Comparison of ENCODE assay signal across 1 cellular context in genomic region chr1:240092301-240093119, GRCh38.
A peak's percentile ranks its signal among the peaks of the same experiment; 100 is the strongest.
TF ChIP-seq lines count a peak whose summit lies in the region.

No MANE protein-coding gene starts in this region.

TF ChIP-seq in H1, 55 proteins besides CTCF, POLR2A, EP300 and RAD21 (continued from another document):
- TF ChIP-seq NANOG (IDR thresholded peaks at IDR 0.05; ENCODE audit: insufficient read depth, low read depth, low read length, poor library complexity, severe bottlenecking), result no peak
- TF ChIP-seq RNF2 (IDR thresholded peaks at IDR 0.05; ENCODE audit: borderline replicate concordance, low read depth, low read length, missing control alignments, poor library complexity, severe bottlenecking), result no peak
- TF ChIP-seq TAF7 (optimal IDR thresholded peaks at IDR 0.05; ENCODE audit: borderline replicate concordance, low read depth, low read length), result no peak
- peak; percentile 35 for TF ChIP-seq ASH2L (IDR thresholded peaks at IDR 0.05; ENCODE audit: low read length)
- no peak for TF ChIP-seq CBX8 (IDR thresholded peaks at IDR 0.05; ENCODE audit: borderline replicate concordance, low read depth, low read length)
- TF ChIP-seq CBX5 (IDR thresholded peaks at IDR 0.05; ENCODE audit: low read depth, low read length), result no peak
- TF ChIP-seq SIN3A (conservative IDR thresholded peaks at IDR 0.05 in 1 of 2, IDR thresholded peaks at IDR 0.05 in 1 of 2; ENCODE audit: low read depth in 1 of 2, low read length in 2 of 2), result no peak; a peak in 1 of 4 replicates
- TF ChIP-seq GABPA (IDR thresholded peaks at IDR 0.05; ENCODE audit: borderline replicate concordance, insufficient read depth, low read length), result no peak
- TF ChIP-seq POU5F1 (IDR thresholded peaks at IDR 0.05; ENCODE audit: low read depth, low read length), result no peak
- TF ChIP-seq, protein P1, sequence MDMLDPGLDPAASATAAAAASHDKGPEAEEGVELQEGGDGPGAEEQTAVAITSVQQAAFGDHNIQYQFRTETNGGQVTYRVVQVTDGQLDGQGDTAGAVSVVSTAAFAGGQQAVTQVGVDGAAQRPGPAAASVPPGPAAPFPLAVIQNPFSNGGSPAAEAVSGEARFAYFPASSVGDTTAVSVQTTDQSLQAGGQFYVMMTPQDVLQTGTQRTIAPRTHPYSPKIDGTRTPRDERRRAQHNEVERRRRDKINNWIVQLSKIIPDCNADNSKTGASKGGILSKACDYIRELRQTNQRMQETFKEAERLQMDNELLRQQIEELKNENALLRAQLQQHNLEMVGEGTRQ (IDR thresholded peaks at IDR 0.05; ENCODE audit: low read length), result no peak
- TF ChIP-seq SRF (IDR thresholded peaks at IDR 0.05; ENCODE audit: low read depth, low read length), result no peak
- no peak for TF ChIP-seq HDAC6 (IDR thresholded peaks at IDR 0.05; ENCODE audit: low read depth, low read length)
- no peak for TF ChIP-seq CEBPB (IDR thresholded peaks at IDR 0.05; ENCODE audit: low read depth, low read length)
- TF ChIP-seq CHD1 (IDR thresholded peaks at IDR 0.05; ENCODE audit: low read depth, low read length), result no peak
- TF ChIP-seq, protein P2, sequence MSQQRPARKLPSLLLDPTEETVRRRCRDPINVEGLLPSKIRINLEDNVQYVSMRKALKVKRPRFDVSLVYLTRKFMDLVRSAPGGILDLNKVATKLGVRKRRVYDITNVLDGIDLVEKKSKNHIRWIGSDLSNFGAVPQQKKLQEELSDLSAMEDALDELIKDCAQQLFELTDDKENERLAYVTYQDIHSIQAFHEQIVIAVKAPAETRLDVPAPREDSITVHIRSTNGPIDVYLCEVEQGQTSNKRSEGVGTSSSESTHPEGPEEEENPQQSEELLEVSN (IDR thresholded peaks at IDR 0.05), result no peak
- no peak for TF ChIP-seq PHF8 (conservative IDR thresholded peaks at IDR 0.05; ENCODE audit: low read depth, low read length)
- no peak for TF ChIP-seq TAF1 (IDR thresholded peaks at IDR 0.05; ENCODE audit: low read depth, low read length)
- TF ChIP-seq SAP30 (IDR thresholded peaks at IDR 0.05; ENCODE audit: insufficient read depth, insufficient replicate concordance, low read length), result no peak
- TF ChIP-seq SIX5 (IDR thresholded peaks at IDR 0.05; ENCODE audit: low read depth, low read length), result no peak
- TF ChIP-seq JUND (IDR thresholded peaks at IDR 0.05; ENCODE audit: low read length), result no peak
- no peak for TF ChIP-seq POLR2AphosphoS5 (IDR thresholded peaks at IDR 0.05; ENCODE audit: low read depth, low read length)
- TF ChIP-seq, protein P3, sequence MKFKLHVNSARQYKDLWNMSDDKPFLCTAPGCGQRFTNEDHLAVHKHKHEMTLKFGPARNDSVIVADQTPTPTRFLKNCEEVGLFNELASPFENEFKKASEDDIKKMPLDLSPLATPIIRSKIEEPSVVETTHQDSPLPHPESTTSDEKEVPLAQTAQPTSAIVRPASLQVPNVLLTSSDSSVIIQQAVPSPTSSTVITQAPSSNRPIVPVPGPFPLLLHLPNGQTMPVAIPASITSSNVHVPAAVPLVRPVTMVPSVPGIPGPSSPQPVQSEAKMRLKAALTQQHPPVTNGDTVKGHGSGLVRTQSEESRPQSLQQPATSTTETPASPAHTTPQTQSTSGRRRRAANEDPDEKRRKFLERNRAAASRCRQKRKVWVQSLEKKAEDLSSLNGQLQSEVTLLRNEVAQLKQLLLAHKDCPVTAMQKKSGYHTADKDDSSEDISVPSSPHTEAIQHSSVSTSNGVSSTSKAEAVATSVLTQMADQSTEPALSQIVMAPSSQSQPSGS (IDR thresholded peaks at IDR 0.05; ENCODE audit: low read length), result no peak
- no peak for TF ChIP-seq BACH1 (IDR thresholded peaks at IDR 0.05; ENCODE audit: low read length)
- no peak for TF ChIP-seq BCL11A (IDR thresholded peaks at IDR 0.05; ENCODE audit: low read depth in 2 of 2, low read length in 2 of 2)
- TF ChIP-seq CREB1 (IDR thresholded peaks at IDR 0.05), result no peak
- no peak for TF ChIP-seq TEAD4 (IDR thresholded peaks at IDR 0.05; ENCODE audit: low read depth, low read length)
- TF ChIP-seq KDM1A (IDR thresholded peaks at IDR 0.05; ENCODE audit: borderline replicate concordance, low read length), result no peak
- no peak for TF ChIP-seq MAFK (IDR thresholded peaks at IDR 0.05; ENCODE audit: low read depth, low read length)
- TF ChIP-seq EZH2 (IDR thresholded peaks at IDR 0.05; ENCODE audit: low read depth, low read length, severe bottlenecking), result peak; percentile 53
- no peak for TF ChIP-seq BRCA1 (IDR thresholded peaks at IDR 0.05; ENCODE audit: low read depth, low read length)
- no peak for TF ChIP-seq SP2 (IDR thresholded peaks at IDR 0.05; ENCODE audit: low read length)
- TF ChIP-seq MAX (IDR thresholded peaks at IDR 0.05), result peak; percentile 12; the same call in 1 of the 2 replicates
- TF ChIP-seq NRF1 (IDR thresholded peaks at IDR 0.05; ENCODE audit: low read depth, low read length), result no peak
- no peak for TF ChIP-seq SIRT6 (IDR thresholded peaks at IDR 0.05; ENCODE audit: low read length)
- peak; percentile 23; the same call in 1 of the 2 replicates for TF ChIP-seq RBBP5 (IDR thresholded peaks at IDR 0.05; ENCODE audit: borderline replicate concordance, low read depth, low read length)
- TF ChIP-seq RFX5 (IDR thresholded peaks at IDR 0.05; ENCODE audit: borderline replicate concordance, low read depth, low read length), result no peak
- no peak for TF ChIP-seq EGR1 (IDR thresholded peaks at IDR 0.05; ENCODE audit: borderline replicate concordance, low read depth, low read length)
- TF ChIP-seq JUN (IDR thresholded peaks at IDR 0.05; ENCODE audit: low read depth, low read length), result no peak
- no peak for TF ChIP-seq ZNF274 (IDR thresholded peaks at IDR 0.05; ENCODE audit: borderline replicate concordance, extremely low read depth, low read length)
- peak; percentile 36 for TF ChIP-seq KDM4A (IDR thresholded peaks at IDR 0.05; ENCODE audit: low read depth, low read length, severe bottlenecking)
- TF ChIP-seq TBP (IDR thresholded peaks at IDR 0.05; ENCODE audit: low read depth, low read length), result no peak
- TF ChIP-seq CHD2 (IDR thresholded peaks at IDR 0.05; ENCODE audit: low read length), result no peak
- TF ChIP-seq KDM5A (IDR thresholded peaks at IDR 0.05; ENCODE audit: low read length), result no peak
